In the genomic region with DNA sequence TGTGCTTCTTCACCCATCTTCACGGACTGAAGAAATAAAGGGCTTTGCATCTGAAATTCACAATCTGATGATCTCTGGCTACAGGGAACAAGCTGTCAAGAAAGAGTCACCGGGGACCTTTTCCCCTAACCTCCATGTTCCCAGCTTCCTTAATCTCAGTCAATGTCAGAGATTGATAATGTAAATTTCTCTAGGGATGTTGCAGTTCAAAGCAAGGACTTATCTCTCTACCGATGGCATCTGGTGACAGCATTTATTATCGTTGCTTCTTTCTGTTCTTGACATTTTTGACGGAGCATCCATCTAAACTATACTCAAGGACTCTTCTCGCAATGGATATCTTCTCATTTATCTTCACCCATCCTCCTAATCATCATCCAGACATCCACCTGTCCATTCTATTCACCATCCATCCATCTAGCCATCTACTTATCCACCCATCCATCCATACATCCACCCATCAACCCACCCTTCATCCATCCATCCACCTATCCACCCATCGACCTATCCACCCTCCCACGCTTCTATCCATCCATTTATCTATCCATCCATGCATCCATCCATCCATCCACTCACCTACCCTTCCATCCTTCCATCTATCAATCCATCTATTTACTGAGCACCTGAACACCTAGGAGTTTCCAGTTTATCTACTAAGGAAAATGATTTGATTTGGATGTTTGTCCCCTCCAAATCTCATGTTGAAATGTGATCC, we compare ENCODE assay signal across 19 cellular contexts. TPM values are rescaled to one million over a fixed set of nuclear protein-coding genes. Genes with fewer than 3 reads are reported as not detected.
A peak's percentile ranks its signal among the peaks of the same experiment; 100 is the strongest.
DNase-seq lines count a peak whose midpoint lies in the region; ATAC-seq and TF ChIP-seq lines count a peak whose summit lies in the region.
"Had no signal": no experiment of that assay in that cellular context is flagged by ENCODE, and none has a peak within 500 bp of the region (broad histone marks: within the 10 kb centered on the region; RNA-seq: fewer than 3 reads in every experiment).

No MANE protein-coding gene starts in this region.

- H3K79me2 ChIP-seq in neural cell (replicated peaks; ENCODE audit: insufficient read depth, low read length), result no peaks in the 10 kb centered on the region

- peaks cover under 1% of the 10 kb centered on the region for H3K27me3 ChIP-seq in neural cell (ENCODE audit: insufficient read depth, low read depth, low read length)

- H3K9me2 ChIP-seq in neural cell (ENCODE audit: insufficient read depth, low read length), result no peaks in the 10 kb centered on the region

- TF ChIP-seq EP300 in neural cell (conservative IDR thresholded peaks at IDR 0.05; ENCODE audit: poor library complexity, severe bottlenecking), result peak; percentile 86

- H2AFZ ChIP-seq in neural cell (ENCODE audit: low read depth, low read length), result no peak overlapping the region

- H3K36me3 ChIP-seq in neural cell (ENCODE audit: insufficient read depth, low read length), result no peaks in the 10 kb centered on the region

- H3K4me3 Mint-ChIP-seq in activated CD8-positive, alpha-beta memory T cell treated with anti-CD3 and anti-CD28 coated beads, Interleukin-2, amount 10 ng/mL, durations not matched to agents 7 days and 5 days, result no peak overlapping the region
- no peak overlapping the region for H3K4me3 Mint-ChIP-seq in activated naive CD8-positive, alpha-beta T cell treated with anti-CD3 and anti-CD28 coated beads, Interleukin-2, amount 50 U/mL, for 24 hours
- no peak overlapping the region for H3K4me3 Mint-ChIP-seq in activated T-cell treated with anti-CD3 and anti-CD28 coated beads, Interleukin-2, amount 50 U/mL, for 4 hours
- H3K4me3 Mint-ChIP-seq: CD14-positive monocyte had no signal

- peaks cover 3% of the 10 kb centered on the region for H3K9me3 Mint-ChIP-seq in activated CD8-positive, alpha-beta memory T cell treated with anti-CD3 and anti-CD28 coated beads, Interleukin-2, amount 10 ng/mL, durations not matched to agents 7 days and 5 days (ENCODE audit: low read depth)
- peaks cover 10% of the 10 kb centered on the region for H3K9me3 Mint-ChIP-seq in activated naive CD8-positive, alpha-beta T cell treated with anti-CD3 and anti-CD28 coated beads, Interleukin-2, amount 50 U/mL, for 24 hours
- no peaks in the 10 kb centered on the region for H3K9me3 Mint-ChIP-seq in activated T-cell treated with anti-CD3 and anti-CD28 coated beads, Interleukin-2, amount 50 U/mL, for 4 hours

- DNase-seq in activated CD8-positive, alpha-beta memory T cell treated with anti-CD3 and anti-CD28 coated beads, Interleukin-2, amount 10 ng/mL, durations not matched to agents 7 days and 5 days, result no peak
- no peak for DNase-seq in activated CD8-positive, alpha-beta memory T cell treated with anti-CD3 and anti-CD28 coated beads, Interleukin-2, amount 50 U/mL, for 48 hours
- no peak for DNase-seq in activated naive CD8-positive, alpha-beta T cell treated with anti-CD3 and anti-CD28 coated beads, Interleukin-2, amount 50 U/mL, for 24 hours
- no peak for DNase-seq in activated T-cell treated with anti-CD3 and anti-CD28 coated beads, Interleukin-2, amount 50 U/mL, for 4 hours
- DNase-seq in DMS 273 treated with DMSO at 0.1 percent for 48 hours (lab: John Stamatoyannopoulos, UW) (no peak), C1 segment of cervical spinal cord (lab: John Stamatoyannopoulos, UW) (no peak)
- no peak for DNase-seq in effector CD8-positive, alpha-beta T cell (lab: John Stamatoyannopoulos, UW)
- DNase-seq: AML-193, COR-L47, GF-D8, GOT3, NCI-H1694 treated with DMSO at 0.1 percent for 48 hours had no signal

- H3K9ac ChIP-seq in neural cell (ENCODE audit: low read length), result no peak overlapping the region

- no peak for TF ChIP-seq RAD21 in neural cell (conservative IDR thresholded peaks at IDR 0.05)

- no peaks in the 10 kb centered on the region for H3K9me3 ChIP-seq in neural cell (ENCODE audit: low read length)

- H3K27me3 Mint-ChIP-seq in activated CD8-positive, alpha-beta memory T cell treated with anti-CD3 and anti-CD28 coated beads, Interleukin-2, amount 10 ng/mL, durations not matched to agents 7 days and 5 days, result no peaks in the 10 kb centered on the region
- H3K27me3 Mint-ChIP-seq in activated naive CD8-positive, alpha-beta T cell treated with anti-CD3 and anti-CD28 coated beads, Interleukin-2, amount 50 U/mL, for 24 hours, result no peaks in the 10 kb centered on the region
- H3K27me3 Mint-ChIP-seq in activated T-cell treated with anti-CD3 and anti-CD28 coated beads, Interleukin-2, amount 50 U/mL, for 4 hours (ENCODE audit: low read depth), result peaks cover 2% of the 10 kb centered on the region

- H3K4me2 ChIP-seq in neural cell (ENCODE audit: low read length), result no peak overlapping the region

- no peaks in the 10 kb centered on the region for H3F3A ChIP-seq in neural cell (ENCODE audit: insufficient read depth, low read length, poor library complexity, severe bottlenecking)

- peak overlapping the region; percentile 38 for H3K4me3 ChIP-seq in neural cell (ENCODE audit: low read length)
- H3K4me3 ChIP-seq: K562 had no signal

- H3K4me1 Mint-ChIP-seq in activated CD8-positive, alpha-beta memory T cell treated with anti-CD3 and anti-CD28 coated beads, Interleukin-2, amount 10 ng/mL, durations not matched to agents 7 days and 5 days, result peaks cover 93% of the 10 kb centered on the region
- H3K4me1 Mint-ChIP-seq in activated naive CD8-positive, alpha-beta T cell treated with anti-CD3 and anti-CD28 coated beads, Interleukin-2, amount 50 U/mL, for 24 hours, result peaks cover 84% of the 10 kb centered on the region
- H3K4me1 Mint-ChIP-seq in activated T-cell treated with anti-CD3 and anti-CD28 coated beads, Interleukin-2, amount 50 U/mL, for 4 hours (ENCODE audit: low read depth), result peaks cover 43% of the 10 kb centered on the region

- H3K36me3 Mint-ChIP-seq in activated CD8-positive, alpha-beta memory T cell treated with anti-CD3 and anti-CD28 coated beads, Interleukin-2, amount 10 ng/mL, durations not matched to agents 7 days and 5 days, result peaks cover 32% of the 10 kb centered on the region
- H3K36me3 Mint-ChIP-seq in activated naive CD8-positive, alpha-beta T cell treated with anti-CD3 and anti-CD28 coated beads, Interleukin-2, amount 50 U/mL, for 24 hours (ENCODE audit: low read depth), result peaks cover 23% of the 10 kb centered on the region
- peaks cover 2% of the 10 kb centered on the region for H3K36me3 Mint-ChIP-seq in activated T-cell treated with anti-CD3 and anti-CD28 coated beads, Interleukin-2, amount 50 U/mL, for 4 hours (ENCODE audit: insufficient read depth)

- peak overlapping the region; percentile 46 for H3K27ac ChIP-seq in neural cell (ENCODE audit: low read length)
- H3K27ac ChIP-seq: 22Rv1 had no signal

- no peaks in the 10 kb centered on the region for H4K20me1 ChIP-seq in neural cell (ENCODE audit: insufficient read depth)

- ATAC-seq in activated CD8-positive, alpha-beta memory T cell treated with anti-CD3 and anti-CD28 coated beads, Interleukin-2, amount 10 ng/mL, durations not matched to agents 7 days and 5 days, result no peak
- ATAC-seq in activated naive CD8-positive, alpha-beta T cell treated with anti-CD3 and anti-CD28 coated beads, Interleukin-2, amount 50 U/mL, for 24 hours, result no peak
- no peak for ATAC-seq in activated T-cell treated with anti-CD3 and anti-CD28 coated beads, Interleukin-2, amount 50 U/mL, for 4 hours
- ATAC-seq: HCT116, K562, Right ventricle myocardium inferior had no signal

- CTCF ChIA-PET in activated CD8-positive, alpha-beta memory T cell treated with anti-CD3 and anti-CD28 coated beads, Interleukin-2, amount 10 ng/mL, durations not matched to agents 7 days and 5 days (lab: Charles Lee), result interaction anchor here (0.9 kb wide), 1 partner anchor 12 kb away, joined by 3 read pairs; no protein-coding TSS in a partner anchor

- no peak for TF ChIP-seq CTCF in neural cell (IDR thresholded peaks at IDR 0.05; ENCODE audit: poor library complexity, severe bottlenecking)

- H3K27ac Mint-ChIP-seq in activated CD8-positive, alpha-beta memory T cell treated with anti-CD3 and anti-CD28 coated beads, Interleukin-2, amount 10 ng/mL, durations not matched to agents 7 days and 5 days, result peak overlapping the region; percentile 93
- H3K27ac Mint-ChIP-seq in activated naive CD8-positive, alpha-beta T cell treated with anti-CD3 and anti-CD28 coated beads, Interleukin-2, amount 50 U/mL, for 24 hours, result peak overlapping the region; percentile 7

TF ChIP-seq in neural cell, 6 proteins besides CTCF, POLR2A, EP300 and RAD21:
- peak; percentile 65 for TF ChIP-seq POLR2AphosphoS5 (IDR thresholded peaks at IDR 0.05)
- TF ChIP-seq, protein P1, sequence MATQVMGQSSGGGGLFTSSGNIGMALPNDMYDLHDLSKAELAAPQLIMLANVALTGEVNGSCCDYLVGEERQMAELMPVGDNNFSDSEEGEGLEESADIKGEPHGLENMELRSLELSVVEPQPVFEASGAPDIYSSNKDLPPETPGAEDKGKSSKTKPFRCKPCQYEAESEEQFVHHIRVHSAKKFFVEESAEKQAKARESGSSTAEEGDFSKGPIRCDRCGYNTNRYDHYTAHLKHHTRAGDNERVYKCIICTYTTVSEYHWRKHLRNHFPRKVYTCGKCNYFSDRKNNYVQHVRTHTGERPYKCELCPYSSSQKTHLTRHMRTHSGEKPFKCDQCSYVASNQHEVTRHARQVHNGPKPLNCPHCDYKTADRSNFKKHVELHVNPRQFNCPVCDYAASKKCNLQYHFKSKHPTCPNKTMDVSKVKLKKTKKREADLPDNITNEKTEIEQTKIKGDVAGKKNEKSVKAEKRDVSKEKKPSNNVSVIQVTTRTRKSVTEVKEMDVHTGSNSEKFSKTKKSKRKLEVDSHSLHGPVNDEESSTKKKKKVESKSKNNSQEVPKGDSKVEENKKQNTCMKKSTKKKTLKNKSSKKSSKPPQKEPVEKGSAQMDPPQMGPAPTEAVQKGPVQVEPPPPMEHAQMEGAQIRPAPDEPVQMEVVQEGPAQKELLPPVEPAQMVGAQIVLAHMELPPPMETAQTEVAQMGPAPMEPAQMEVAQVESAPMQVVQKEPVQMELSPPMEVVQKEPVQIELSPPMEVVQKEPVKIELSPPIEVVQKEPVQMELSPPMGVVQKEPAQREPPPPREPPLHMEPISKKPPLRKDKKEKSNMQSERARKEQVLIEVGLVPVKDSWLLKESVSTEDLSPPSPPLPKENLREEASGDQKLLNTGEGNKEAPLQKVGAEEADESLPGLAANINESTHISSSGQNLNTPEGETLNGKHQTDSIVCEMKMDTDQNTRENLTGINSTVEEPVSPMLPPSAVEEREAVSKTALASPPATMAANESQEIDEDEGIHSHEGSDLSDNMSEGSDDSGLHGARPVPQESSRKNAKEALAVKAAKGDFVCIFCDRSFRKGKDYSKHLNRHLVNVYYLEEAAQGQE (IDR thresholded peaks at IDR 0.05; ENCODE audit: borderline replicate concordance), result no peak
- TF ChIP-seq MXI1 (conservative IDR thresholded peaks at IDR 0.05; ENCODE audit: poor library complexity, severe bottlenecking), result no peak
TF ChIP-seq in neural cell: peak in this region for 1.

RNA-seq across cellular contexts. Expression of a gene that starts 7.3 kb away (rescaled TPM):
- total RNA-seq in activated CD8-positive, alpha-beta memory T cell treated with anti-CD3 and anti-CD28 coated beads, Interleukin-2, amount 10 ng/mL, durations not matched to agents 7 days and 5 days, result 100 to 1,000 TPM in 1 of 2 experiments, 10 to 100 TPM in 1; 76.1 to 122 TPM
- polyA plus RNA-seq in neural cell, result not detected in 2 replicates
- not detected in 2 replicates for polyA minus RNA-seq in neural cell
- 10 to 100 TPM; 14.2 to 24.3 (median 18.5) TPM for total RNA-seq in activated T-cell treated with anti-CD3 and anti-CD28 coated beads, Interleukin-2, amount 50 U/mL, for 4 hours
- total RNA-seq: OCI-LY7 had no signal
